ENCODE assay signal across 10 cellular contexts in the genomic region with DNA sequence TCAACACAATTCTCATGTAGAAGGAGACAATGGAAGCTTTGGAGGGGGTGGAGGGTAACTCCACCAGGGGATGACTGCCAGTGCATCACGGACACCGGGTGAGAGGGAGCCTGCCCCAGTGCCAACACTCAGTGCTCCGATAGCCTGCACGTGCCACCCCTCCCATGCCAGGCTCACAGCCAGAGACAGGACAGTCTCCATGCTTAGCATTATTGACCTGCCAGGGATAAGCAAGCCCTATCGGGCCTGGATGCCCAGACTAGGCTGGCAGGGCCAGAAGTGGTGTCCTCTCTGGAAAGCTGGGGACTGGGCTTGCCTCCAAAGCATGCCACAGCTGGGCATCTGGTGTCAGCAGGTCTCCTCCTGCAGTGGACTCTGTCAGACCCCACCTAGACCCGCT. TPM values are rescaled to one million over a fixed set of nuclear protein-coding genes. Genes with fewer than 3 reads are reported as not detected.
A peak's percentile ranks its signal among the peaks of the same experiment; 100 is the strongest.
DNase-seq lines count a peak whose midpoint lies in the region; ATAC-seq and TF ChIP-seq lines count a peak whose summit lies in the region.
"Had no signal": no experiment of that assay in that cellular context is flagged by ENCODE, and none has a peak within 500 bp of the region (broad histone marks: within the 10 kb centered on the region; RNA-seq: fewer than 3 reads in every experiment).

No MANE protein-coding gene starts in this region.

- H3K9me3 Mint-ChIP-seq in WTC11: no peaks in the 10 kb centered on the region
- H3K9me3 Mint-ChIP-seq in naive thymus-derived CD4-positive, alpha-beta T cell: peaks cover 0 to 1% (median 0%) of the 10 kb centered on the region in 11 donors

- TF ChIP-seq POLR2A in stomach (IDR thresholded peaks at IDR 0.05): no peak

- H3K27me3 Mint-ChIP-seq in WTC11 (ENCODE audit: low read depth): no peaks in the 10 kb centered on the region; the same call in 1 of the 2 replicates
- peaks cover 14 to 47% (median 29%) of the 10 kb centered on the region in 5 donors for H3K27me3 Mint-ChIP-seq in naive thymus-derived CD4-positive, alpha-beta T cell

- H3K4me1 ChIP-seq in right atrium auricular region (peaks cover 0 to 90% of the 10 kb centered on the region in 2 donors), stomach (peaks cover 57 to 81% (median 76%) of the 10 kb centered on the region in 4 donors)
- H3K4me1 ChIP-seq in naive thymus-derived CD4-positive, alpha-beta T cell (ENCODE audit: control insufficient read depth in 2 of 2, insufficient read depth in 2 of 2, low read length in 2 of 2): peaks cover 14 to 15% of the 10 kb centered on the region in 2 donors

- CTCF ChIA-PET in WTC11 (lab: Charles Lee): interaction anchor here (1.7 to 16.9 kb wide), 5 partner anchors 7 to 106 kb away, joined by 5 to 493 read pairs (median 61); a partner anchor contains a TSS
- CTCF ChIA-PET in naive thymus-derived CD4-positive, alpha-beta T cell (lab: Charles Lee): no interaction called here

- TF ChIP-seq CTCF in WTC11 (IDR thresholded peaks at IDR 0.05) (no peak), right atrium auricular region (IDR thresholded peaks at IDR 0.05) (no peak), stomach (IDR thresholded peaks at IDR 0.05) (no peak)

- no peak for ATAC-seq in WTC11
- ATAC-seq in GM21367 (IDR thresholded peaks at IDR 0.05; ENCODE audit: unreplicated experiment): no peak
- ATAC-seq in naive thymus-derived CD4-positive, alpha-beta T cell: no peak

- H3K9me3 ChIP-seq in right atrium auricular region (no peaks in the 10 kb centered on the region), stomach (no peaks in the 10 kb centered on the region)
- H3K9me3 ChIP-seq in naive thymus-derived CD4-positive, alpha-beta T cell (ENCODE audit: control insufficient read depth in 2 of 3, low read length in 3 of 3): no peaks in the 10 kb centered on the region

- DNase-seq in WTC11 (ENCODE audit: low spot score): no peak
- DNase-seq in right atrium auricular region (ENCODE audit: low spot score): peak; percentile 66
- DNase-seq in stomach: no peak
- DNase-seq in activated effector memory CD4-positive, alpha-beta T cell treated with anti-CD3 and anti-CD28 coated beads, Interleukin-2, amount 50 U/mL, for 16 hours: no peak
- no peak for DNase-seq in naive thymus-derived CD4-positive, alpha-beta T cell
- DNase-seq: foreskin melanocyte, kidney, NCI-H1436, NCI-H748 treated with DMSO at 0.1 percent for 48 hours had no signal

- no peaks in the 10 kb centered on the region for H3K36me3 Mint-ChIP-seq in WTC11
- peaks cover 0 to 4% (median 0%) of the 10 kb centered on the region in 5 donors for H3K36me3 Mint-ChIP-seq in naive thymus-derived CD4-positive, alpha-beta T cell

- POLR2A ChIA-PET in WTC11 (lab: Charles Lee): no interaction called here
- POLR2A ChIA-PET in naive thymus-derived CD4-positive, alpha-beta T cell (lab: Charles Lee): no interaction called here

- no peak for TF ChIP-seq EP300 in stomach (IDR thresholded peaks at IDR 0.05)

- H3K27me3 ChIP-seq in right atrium auricular region (no peaks in the 10 kb centered on the region), stomach (peaks cover 0 to 28% (median 0%) of the 10 kb centered on the region in 3 donors)
- H3K27me3 ChIP-seq in naive thymus-derived CD4-positive, alpha-beta T cell (ENCODE audit: control insufficient read depth in 2 of 2, insufficient read depth in 2 of 2, low read length in 2 of 2): no peaks in the 10 kb centered on the region

- peaks cover 67% of the 10 kb centered on the region for H3K4me1 Mint-ChIP-seq in WTC11
- H3K4me1 Mint-ChIP-seq in naive thymus-derived CD4-positive, alpha-beta T cell: peaks cover 14 to 29% (median 23%) of the 10 kb centered on the region in 7 donors

- H3K4me3 ChIP-seq in right atrium auricular region (no peak overlapping the region), stomach (no peak overlapping the region)
- H3K4me3 ChIP-seq in naive thymus-derived CD4-positive, alpha-beta T cell (ENCODE audit: low read length): no peak overlapping the region

- intact Hi-C loops in stomach (cut with DNase I; ENCODE audit: low total_unique reads): no loop called here
- intact Hi-C loops in naive thymus-derived CD4-positive, alpha-beta T cell (cut with micrococcal nuclease): no loop called here

- H3K36me3 ChIP-seq in right atrium auricular region (no peaks in the 10 kb centered on the region), stomach (no peaks in the 10 kb centered on the region)
- no peaks in the 10 kb centered on the region for H3K36me3 ChIP-seq in naive thymus-derived CD4-positive, alpha-beta T cell (ENCODE audit: control insufficient read depth in 2 of 3, insufficient read depth in 3 of 3, low read length in 3 of 3)

- peak overlapping the region; percentile 90 to 96 for H3K27ac ChIP-seq in right atrium auricular region
- peak overlapping the region in 3 of 5 donors; percentile 79 to 96 (median 85) for H3K27ac ChIP-seq in stomach
- no peak overlapping the region for H3K27ac ChIP-seq in naive thymus-derived CD4-positive, alpha-beta T cell (ENCODE audit: low read depth, low read length)

- peak overlapping the region; percentile 98 for H3K27ac Mint-ChIP-seq in WTC11
- H3K27ac Mint-ChIP-seq in naive thymus-derived CD4-positive, alpha-beta T cell: no peak overlapping the region

- no peak overlapping the region; the same call in 1 of the 2 replicates for H3K4me3 Mint-ChIP-seq in WTC11
- peak overlapping the region in 1 of 10 donors; percentile 25 for H3K4me3 Mint-ChIP-seq in naive thymus-derived CD4-positive, alpha-beta T cell

- WGBS in stomach, 5 donors: 50 to 65% (median 60%) methylated on average over 5 to 6 of the region's 6 CpGs

TF ChIP-seq in WTC11, 78 proteins besides CTCF, POLR2A, EP300 and RAD21:
- TF ChIP-seq FOXP1 (CRISPR knock-in tag; IDR thresholded peaks at IDR 0.05; ENCODE audit: borderline replicate concordance): 0 out of 2 replicates have a peak, but pooled peaks have one; percentile 15
- TF ChIP-seq ZNF232 (CRISPR knock-in tag; IDR thresholded peaks at IDR 0.05): no peak
- no peak for TF ChIP-seq MXD4 (CRISPR knock-in tag; IDR thresholded peaks at IDR 0.05; ENCODE audit: borderline replicate concordance)

RNA-seq across cellular contexts. Expression of a gene that starts 1.6 kb away (rescaled TPM):
- total RNA-seq in WTC11 (2021) (40.9 to 60.8 TPM (median 44.2 TPM) in 3 replicates), right atrium auricular region (10 to 100 TPM; 12.0 to 25.4 TPM), stomach (100 to 1,000 TPM in 1 of 5 donors, 10 to 100 TPM in 4; 13.4 to 185 (median 30.4) TPM)
- polyA plus RNA-seq in stomach: 10 to 100 TPM; 10.2 to 38.3 (median 15.3) TPM
- 1 to 10 TPM in 1 of 5 experiments, under 1 TPM in 1, not detected in 3; 0.66 to 1.6 TPM for total RNA-seq in naive thymus-derived CD4-positive, alpha-beta T cell
- polyA plus RNA-seq in naive thymus-derived CD4-positive, alpha-beta T cell: not detected

RNA-seq across cellular contexts. Expression of a gene that starts 4.0 kb away (rescaled TPM):
- 60.0 to 62.0 TPM (median 60.0 TPM) in 3 replicates for total RNA-seq in WTC11 (2021)
- 10 to 100 TPM; 47.7 to 84.0 TPM for total RNA-seq in right atrium auricular region
- total RNA-seq in stomach: 100 to 1,000 TPM in 1 of 5 donors, 10 to 100 TPM in 4; 33.3 to 102 (median 76.2) TPM
- 100 to 1,000 TPM in 2 of 3 donors, 10 to 100 TPM in 1; 90.6 to 112 (median 112) TPM for polyA plus RNA-seq in stomach
- 10 to 100 TPM; 17.5 to 59.5 (median 25.4) TPM for total RNA-seq in naive thymus-derived CD4-positive, alpha-beta T cell
- 10 to 100 TPM; 50.5 to 52.3 TPM for polyA plus RNA-seq in naive thymus-derived CD4-positive, alpha-beta T cell

RNA-seq across cellular contexts. Expression of a gene that starts 20.4 kb away (rescaled TPM):
- total RNA-seq in WTC11 (2021): 51.6 to 55.9 TPM (median 54.7 TPM) in 3 replicates
- total RNA-seq in right atrium auricular region: 10 to 100 TPM; 47.1 to 78.3 TPM
- total RNA-seq in stomach: 10 to 100 TPM in 3 of 5 donors, 1 to 10 TPM in 2; 2.3 to 22.9 (median 11.9) TPM
- 10 to 100 TPM; 30.2 to 40.2 (median 34.4) TPM for polyA plus RNA-seq in stomach
- total RNA-seq in naive thymus-derived CD4-positive, alpha-beta T cell: 10 to 100 TPM in 4 of 5 experiments, 1 to 10 TPM in 1; 9.8 to 57.4 (median 11.7) TPM
- polyA plus RNA-seq in naive thymus-derived CD4-positive, alpha-beta T cell: 10 to 100 TPM; 20.5 to 21.5 TPM

RNA-seq across cellular contexts. Expression of a gene that starts 20.6 kb away (rescaled TPM):
- total RNA-seq in WTC11 (2021) (37.9 to 40.1 TPM (median 38.6 TPM) in 3 replicates), right atrium auricular region (1 to 10 TPM; 4.0 TPM), stomach (1 to 10 TPM in 3 of 5 donors, not detected in 2; 2.2 to 5.5 (median 3.6) TPM)
- polyA plus RNA-seq in stomach: 10 to 100 TPM; 10.7 to 13.3 (median 10.9) TPM
- 10 to 100 TPM in 4 of 5 experiments, 1 to 10 TPM in 1; 8.5 to 45.4 (median 18.9) TPM for total RNA-seq in naive thymus-derived CD4-positive, alpha-beta T cell
- 10 to 100 TPM; 20.4 to 28.6 TPM for polyA plus RNA-seq in naive thymus-derived CD4-positive, alpha-beta T cell

Comparison
In these comparisons a context has a peak if more than half of its experiments do, and no peak if none do; other contexts are left out.
1. RNA of a gene that starts 1.6 kb away (total RNA-seq): 40.9 to 60.8 TPM in WTC11, 13.4 to 185 TPM in stomach and 12.0 to 25.4 TPM in right atrium auricular region; 0.66 to 1.6 TPM in naive thymus-derived CD4-positive, alpha-beta T cell; every median in the first group is over 4 times any median in the second.